Comparison of ENCODE assay signal across 1 cellular context in genomic region chr1:32991386-32991785, GRCh38.
TF ChIP-seq lines count a peak whose summit lies in the region.

No MANE protein-coding gene starts in this region.

TF ChIP-seq in H1, 55 proteins besides CTCF, POLR2A, EP300 and RAD21 (continued from another document):
- TF ChIP-seq SP1 (IDR thresholded peaks at IDR 0.05; ENCODE audit: low read depth, low read length) = no peak
- TF ChIP-seq TEAD4 (IDR thresholded peaks at IDR 0.05; ENCODE audit: low read depth, low read length) = no peak
- no peak for TF ChIP-seq ZNF274 (IDR thresholded peaks at IDR 0.05; ENCODE audit: borderline replicate concordance, extremely low read depth, low read length)
- no peak for TF ChIP-seq CHD7 (IDR thresholded peaks at IDR 0.05; ENCODE audit: insufficient replicate concordance, low read length)
- no peak for TF ChIP-seq FOSL1 (IDR thresholded peaks at IDR 0.05; ENCODE audit: insufficient read depth, low read depth, low read length)
- no peak for TF ChIP-seq BACH1 (IDR thresholded peaks at IDR 0.05; ENCODE audit: low read length)
TF ChIP-seq in H1: peak in this region for 0.
